Comparison of ENCODE assay signal across 1 cellular context in genomic region chr3:170180952-170181876, GRCh38.
A peak's percentile ranks its signal among the peaks of the same experiment; 100 is the strongest.
TF ChIP-seq lines count a peak whose summit lies in the region.

Gene PHC3, minus strand, starts transcription at chr3:170181733. Its CDS starts 18 bp downstream, at chr3:170181715.

TF ChIP-seq in HepG2, 621 proteins besides CTCF, POLR2A, EP300 and RAD21 (continued from another document and continues in another):
- TF ChIP-seq USF2 (IDR thresholded peaks at IDR 0.05; ENCODE audit: low read depth, low read length) (peak; percentile 91), USF2 (CRISPR knock-in tag; IDR thresholded peaks at IDR 0.05; ENCODE audit: borderline replicate concordance) (peak; percentile 97; the same call in 1 of the 2 replicates), IKZF4 (CRISPR knock-in tag; IDR thresholded peaks at IDR 0.05; ENCODE audit: borderline replicate concordance, low read depth, not compliant biosample characterization) (peak; percentile 35), ZFP36L2 (CRISPR knock-in tag; IDR thresholded peaks at IDR 0.05) (no peak), ZEB1 (IDR thresholded peaks at IDR 0.05; ENCODE audit: insufficient replicate concordance, low read depth) (no peak), TRIM22 (IDR thresholded peaks at IDR 0.05) (no peak), SP2 (CRISPR knock-in tag; IDR thresholded peaks at IDR 0.05) (no peak), ZNF567 (CRISPR knock-in tag; IDR thresholded peaks at IDR 0.05; ENCODE audit: borderline replicate concordance) (peak; percentile 95), U2AF2 (IDR thresholded peaks at IDR 0.05; ENCODE audit: low read depth, low read length) (no peak), EED (CRISPR knock-in tag; IDR thresholded peaks at IDR 0.05) (peak; percentile 77; the same call in 1 of the 2 replicates), HDAC2 (CRISPR knock-in tag; IDR thresholded peaks at IDR 0.05) (0 out of 2 replicates have a peak, but pooled peaks have one; percentile 27), ZNF292 (CRISPR knock-in tag; IDR thresholded peaks at IDR 0.05; ENCODE audit: borderline replicate concordance, low read depth) (no peak), KLF11 (CRISPR knock-in tag; IDR thresholded peaks at IDR 0.05) (0 out of 2 replicates have a peak, but pooled peaks have one; percentile 24), JARID2 (CRISPR knock-in tag; IDR thresholded peaks at IDR 0.05; ENCODE audit: insufficient replicate concordance) (no peak), ZNF142 (CRISPR knock-in tag; IDR thresholded peaks at IDR 0.05) (no peak), CERS6 (CRISPR knock-in tag; IDR thresholded peaks at IDR 0.05) (no peak), CENPBD1 (CRISPR knock-in tag; IDR thresholded peaks at IDR 0.05; ENCODE audit: borderline replicate concordance, low read depth) (no peak), AGO1 (IDR thresholded peaks at IDR 0.05; ENCODE audit: low read depth, low read length, poor library complexity, severe bottlenecking) (no peak), BCLAF1 (IDR thresholded peaks at IDR 0.05) (no peak), ZIK1 (CRISPR knock-in tag; IDR thresholded peaks at IDR 0.05; ENCODE audit: borderline replicate concordance, low read depth) (0 out of 2 replicates have a peak, but pooled peaks have one; percentile 15), PBX3 (CRISPR knock-in tag; IDR thresholded peaks at IDR 0.05; ENCODE audit: borderline replicate concordance) (no peak), ZNF136 (CRISPR knock-in tag; IDR thresholded peaks at IDR 0.05; ENCODE audit: low read depth) (no peak), ELF1 (CRISPR knock-in tag; IDR thresholded peaks at IDR 0.05) (peak; percentile 75), TEAD2 (CRISPR knock-in tag; IDR thresholded peaks at IDR 0.05) (0 out of 2 replicates have a peak, but pooled peaks have one; percentile 30), ZFY (CRISPR knock-in tag; IDR thresholded peaks at IDR 0.05) (peak; percentile 85), ZSCAN12 (CRISPR knock-in tag; IDR thresholded peaks at IDR 0.05) (no peak), ZNF280B (CRISPR knock-in tag; IDR thresholded peaks at IDR 0.05; ENCODE audit: borderline replicate concordance) (no peak; the same call in 1 of the 2 replicates), HMG20B (CRISPR knock-in tag; conservative IDR thresholded peaks at IDR 0.05) (no peak), PHF8 (CRISPR knock-in tag; IDR thresholded peaks at IDR 0.05) (peak; percentile 84), ZNF343 (CRISPR knock-in tag; IDR thresholded peaks at IDR 0.05) (0 out of 2 replicates have a peak, but pooled peaks have one; percentile 50), MAZ (IDR thresholded peaks at IDR 0.05; ENCODE audit: borderline replicate concordance, low read depth, low read length) (peak; percentile 87), MAZ (CRISPR knock-in tag; IDR thresholded peaks at IDR 0.05; ENCODE audit: low read depth) (peak; percentile 77), RARA (CRISPR knock-in tag; IDR thresholded peaks at IDR 0.05) (no peak), REXO4 (CRISPR knock-in tag; IDR thresholded peaks at IDR 0.05; ENCODE audit: borderline replicate concordance) (no peak), ZNF558 (CRISPR knock-in tag; IDR thresholded peaks at IDR 0.05; ENCODE audit: borderline replicate concordance) (no peak)
